ENCODE assay signal across 8 cellular contexts in genomic region chr17:62470666-62471379, GRCh38. TPM values are rescaled to one million over a fixed set of nuclear protein-coding genes. Genes with fewer than 3 reads are reported as not detected.
DNase-seq lines count a peak whose midpoint lies in the region; ATAC-seq and TF ChIP-seq lines count a peak whose summit lies in the region.
"Not testable (repeated sequence)": the region's sequence is repeated elsewhere in the genome, so short reads cannot be mapped to it uniquely, and the experiment has no call there.

No MANE protein-coding gene starts in this region.

- H3K36me3 ChIP-seq in gastrocnemius medialis; thymus (ENCODE audit: control insufficient read depth, insufficient read depth): not testable (repeated sequence)

- peak; percentile 62 to 65 for ATAC-seq in gastrocnemius medialis

- in situ Hi-C loops in gastrocnemius medialis (cut with MboI; ENCODE audit: low sequenced_read_pairs in 4 of 4) = not testable (repeated sequence)

- 50% methylated on average over 6 of the region's 8 CpGs for WGBS in thymus

- H3K4me3 ChIP-seq in gastrocnemius medialis; thymus (ENCODE audit: low read length): not testable (repeated sequence)

- not testable (repeated sequence) for TF ChIP-seq CTCF in gastrocnemius medialis (IDR thresholded peaks at IDR 0.05 in 4 of 5, conservative IDR thresholded peaks at IDR 0.05 in 1 of 5)

- not testable (repeated sequence) for H3K4me1 ChIP-seq in gastrocnemius medialis; thymus (ENCODE audit: control insufficient read depth, insufficient read depth, low read length)

- not testable (repeated sequence) for H3K27ac ChIP-seq in gastrocnemius medialis
- peak overlapping the region; percentile 31 for H3K27ac ChIP-seq in thymus (ENCODE audit: low read depth)

- not testable (repeated sequence) for H3K27me3 ChIP-seq in gastrocnemius medialis; thymus (ENCODE audit: control insufficient read depth, insufficient read depth)

- TF ChIP-seq POLR2A in gastrocnemius medialis (IDR thresholded peaks at IDR 0.05) = not testable (repeated sequence)

- DNase-seq in GM03348 (ENCODE audit: low spot score) = peak; percentile 36
- DNase-seq in NCI-H146 treated with DMSO at 0.1 percent for 48 hours (lab: John Stamatoyannopoulos, UW; ENCODE audit: unreplicated experiment) = peak; percentile 25
- DNase-seq in RPMI7951 (ENCODE audit: low read depth) = peak; percentile 71
- peak; percentile 36 to 42 for DNase-seq in activated CD8-positive, alpha-beta memory T cell treated with anti-CD3 and anti-CD28 coated beads for 4 hours (ENCODE audit: low read depth in 2 of 2)
- peak; percentile 8 to 45 for DNase-seq in cerebellar nuclear complex (lab: John Stamatoyannopoulos, UW)
- peak; percentile 10 for DNase-seq in iPS-NIHi11 (ENCODE audit: low spot score)
- peak; percentile 18 to 54 for DNase-seq in gastrocnemius medialis

- intact Hi-C loops in gastrocnemius medialis (cut with DNase I; ENCODE audit: low total_unique reads) = not testable (repeated sequence)

- not testable (repeated sequence) for H3K9me3 ChIP-seq in gastrocnemius medialis; thymus (ENCODE audit: control insufficient read depth)

RNA-seq across cellular contexts. Expression of gene TLK2, which starts 7.8 kb away (rescaled TPM):
- total RNA-seq in RPMI7951 (2014; rRNA removed; shearing (Covaris generic)) = 20.3 and 22.8 TPM in 2 replicates
- 10 to 100 TPM; 28.7 to 51.1 (median 47.3) TPM for total RNA-seq in gastrocnemius medialis
- polyA plus RNA-seq in thymus = 18.7 TPM

RNA-seq across cellular contexts. Expression of gene METTL2A, which starts 47.1 kb away (rescaled TPM):
- 17.2 and 19.0 TPM in 2 replicates for total RNA-seq in RPMI7951 (2014; rRNA removed; shearing (Covaris generic))
- 10 to 100 TPM; 11.9 to 16.2 (median 12.5) TPM for total RNA-seq in gastrocnemius medialis
- polyA plus RNA-seq in thymus = 9.8 TPM

Comparison
In these comparisons a context has a peak if more than half of its experiments do, and no peak if none do; other contexts are left out.
1. DNase-seq: peak in every context shown above with its lines; median percentile 71 in RPMI7951; 39 in activated CD8-positive, alpha-beta memory T cell treated with anti-CD3 and anti-CD28 coated beads for 4 hours; 36 in GM03348; 36 in gastrocnemius medialis; 26 in cerebellar nuclear complex; 25 in NCI-H146 treated with DMSO at 0.1 percent for 48 hours; 10 in iPS-NIHi11.